In the genomic region with DNA sequence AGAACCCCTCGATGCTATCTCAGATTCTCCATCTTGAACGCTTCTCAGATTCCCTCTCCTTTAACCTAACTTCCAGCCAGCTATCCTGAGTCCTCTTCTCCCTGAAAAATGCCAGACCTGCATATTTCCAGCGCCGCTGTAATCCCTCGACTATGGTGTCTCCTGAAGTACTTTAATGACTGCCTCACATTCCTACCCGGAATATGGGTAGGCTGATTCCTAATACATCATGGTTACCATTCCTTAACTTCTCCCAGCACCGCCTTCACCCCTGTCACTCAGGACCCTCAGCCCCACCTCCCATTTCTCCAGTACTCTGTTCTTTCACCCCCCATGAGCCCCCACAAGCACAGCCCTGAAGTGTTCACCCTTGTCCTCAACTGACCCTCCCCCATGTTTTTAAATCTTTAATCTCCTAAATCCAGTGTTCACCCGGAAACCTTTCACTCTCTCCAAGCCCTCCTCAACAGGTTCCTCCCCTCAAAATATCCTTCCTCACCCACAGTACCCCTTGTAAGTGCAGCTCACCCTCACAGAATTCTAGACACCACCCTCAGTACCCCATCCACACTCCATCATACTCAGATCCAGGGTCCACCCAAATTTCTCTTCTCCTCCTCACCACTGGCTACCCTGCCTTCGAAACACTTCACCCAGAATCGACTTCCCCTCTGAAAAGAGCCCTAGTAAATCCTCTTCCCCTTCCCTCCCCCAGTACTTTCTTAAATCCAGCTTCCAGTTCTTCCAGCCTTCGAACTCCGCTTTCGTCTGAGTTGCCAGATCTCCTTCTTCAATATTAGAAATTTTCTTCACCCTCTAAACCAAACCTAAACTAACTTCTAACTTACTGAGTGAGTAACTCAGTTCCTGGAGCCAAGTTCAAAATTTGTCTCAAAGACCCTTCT, we compare ENCODE assay signal across 8 cellular contexts. TPM values are rescaled to one million over a fixed set of nuclear protein-coding genes. Genes with fewer than 3 reads are reported as not detected.
DNase-seq lines count a peak whose midpoint lies in the region; ATAC-seq and TF ChIP-seq lines count a peak whose summit lies in the region.

No MANE protein-coding gene starts in this region.

- no peak for TF ChIP-seq POLR2A in testis (IDR thresholded peaks at IDR 0.05)

- H3K9ac ChIP-seq in BLaER1 = peak overlapping the region; percentile 96

- H3K4me3 ChIP-seq in BLaER1 = peak overlapping the region; percentile 92
- H3K4me3 ChIP-seq in kidney epithelial cell (ENCODE audit: low read depth, low read length) = peak overlapping the region; percentile 74
- peak overlapping the region; percentile 92 to 97 for H3K4me3 ChIP-seq in testis

- WGBS in testis, 2 donors = 21 to 22% methylated on average over 13 of the region's 13 CpGs

- peak overlapping the region; percentile 91 for H3K4me2 ChIP-seq in BLaER1

- intact Hi-C loops in testis (cut with DNase I; ENCODE audit: low total_unique reads) = no loop called here

- peak; percentile 43 for DNase-seq in KBM-7
- DNase-seq in astrocyte of the hippocampus (ENCODE audit: low read depth, low spot score) = peak; percentile 49
- DNase-seq in kidney epithelial cell (ENCODE audit: low read depth) = no peak
- no peak for DNase-seq in testis
- DNase-seq in SW 1271 (lab: John Stamatoyannopoulos, UW) = no peak
- DNase-seq in islet precursor cell = no peak

- no peaks in the 10 kb centered on the region for H4K20me1 ChIP-seq in BLaER1

- H3K27ac ChIP-seq in BLaER1 (peak overlapping the region; percentile 98), testis (peak overlapping the region; percentile 96)

- H3K4me1 ChIP-seq in BLaER1 (peaks cover 27% of the 10 kb centered on the region), testis (peaks cover 32% of the 10 kb centered on the region)

- H3K9me3 ChIP-seq in BLaER1 (peaks cover 2% of the 10 kb centered on the region), testis (no peaks in the 10 kb centered on the region)

- TF ChIP-seq CTCF in kidney epithelial cell (IDR thresholded peaks at IDR 0.05; ENCODE audit: insufficient read depth, low read length, poor library complexity, severe bottlenecking) (no peak), testis (IDR thresholded peaks at IDR 0.05) (no peak)

- H3K36me3 ChIP-seq in BLaER1 = peaks cover 21% of the 10 kb centered on the region
- peaks cover 1% of the 10 kb centered on the region for H3K36me3 ChIP-seq in kidney epithelial cell (ENCODE audit: control insufficient read depth, insufficient read depth, low read length)
- H3K36me3 ChIP-seq in testis (ENCODE audit: low read depth, missing control alignments) = no peaks in the 10 kb centered on the region

- no peaks in the 10 kb centered on the region for H3K27me3 ChIP-seq in BLaER1
- no peaks in the 10 kb centered on the region for H3K27me3 ChIP-seq in kidney epithelial cell (ENCODE audit: control insufficient read depth, insufficient read depth, low read length)
- H3K27me3 ChIP-seq in testis = no peaks in the 10 kb centered on the region

- in situ Hi-C loops in KBM-7 (cut with MboI; ENCODE audit: low pct_unique_long_range_greater_than_20kb, low sequenced_read_pairs) = loop anchor here (25.0 kb wide), 1 partner anchor 485 kb away; no protein-coding TSS in a partner anchor

- no peak for ATAC-seq in HG02798 (IDR thresholded peaks at IDR 0.05; ENCODE audit: poor library complexity, unreplicated experiment)

RNA-seq across cellular contexts. Expression of gene CPT2, which starts 0.9 kb away (rescaled TPM):
- total RNA-seq in kidney epithelial cell (14.1 and 20.7 TPM in 2 replicates), testis (10 to 100 TPM; 44.4 to 61.7 TPM)
- 36.9 TPM for polyA plus RNA-seq in testis (ENCODE audit: insufficient read depth, low read depth, low replicate concordance)

RNA-seq across cellular contexts. Expression of gene CZIB, which starts 22.9 kb away (rescaled TPM):
- 54.8 and 55.9 TPM in 2 replicates for total RNA-seq in kidney epithelial cell
- total RNA-seq in testis = 10 to 100 TPM; 55.0 to 55.4 TPM
- polyA plus RNA-seq in testis (ENCODE audit: insufficient read depth, low read depth, low replicate concordance) = 97.2 TPM

RNA-seq across cellular contexts. Expression of gene MAGOH, which starts 40.8 kb away (rescaled TPM):
- total RNA-seq in kidney epithelial cell (28.1 and 42.4 TPM in 2 replicates), testis (10 to 100 TPM; 32.0 to 39.1 TPM)
- 50.0 TPM for polyA plus RNA-seq in testis (ENCODE audit: insufficient read depth, low read depth, low replicate concordance)

RNA-seq across cellular contexts. Expression of gene SLC1A7, which starts 55.1 kb away (rescaled TPM):
- total RNA-seq in kidney epithelial cell = not detected in 2 replicates
- total RNA-seq in testis = 1 to 10 TPM in 1 of 2 donors, under 1 TPM in 1; 0.47 to 1.2 TPM
- 0.32 TPM for polyA plus RNA-seq in testis (ENCODE audit: insufficient read depth, low read depth, low replicate concordance)

Comparison
In these comparisons a context has a peak if more than half of its experiments do, and no peak if none do; other contexts are left out.
1. DNase-seq: peak in KBM-7 (single experiment) and astrocyte of the hippocampus (single experiment); none in kidney epithelial cell (single experiment), testis (single experiment), SW 1271 (0 of 2) and islet precursor cell (single experiment).
2. Peak in every context shown above with its lines, with median percentiles within 50 percentile points of each other: H3K4me3 ChIP-seq.